27 cellular contexts compared by ENCODE assay signal in genomic region chr10:34160595-34160994, GRCh38.
DNase-seq lines count a peak whose midpoint lies in the region; ATAC-seq, FAIRE-seq and TF ChIP-seq lines count a peak whose summit lies in the region.
"Had no signal": no experiment of that assay in that cellular context is flagged by ENCODE, and none has a peak within 500 bp of the region (broad histone marks: within the 10 kb centered on the region; RNA-seq: fewer than 3 reads in every experiment).

No MANE protein-coding gene starts in this region.

- BruUV-seq in HepG2 (replicated peaks; lab: Mats Ljungman, UMichigan): no TSS peak

- FAIRE-seq in HepG2 (lab: Jason Lieb, UNC): no peak
- FAIRE-seq: A204.1, GM12878, GM12892, GM18507, GM19239 had no signal

- 77% methylated on average over 3 of the region's 3 CpGs for WGBS in HepG2 (ENCODE audit: low lambda C conversion rate)
- WGBS in right lobe of liver (ENCODE audit: insufficient coverage, low coverage, low lambda C conversion rate, missing lambda C conversion rate): 84% methylated on average over 3 of the region's 3 CpGs

- H3K4me2 ChIP-seq in HepG2 (ENCODE audit: low read depth, low read length): no peak overlapping the region
- H3K4me2 ChIP-seq: BLaER1 had no signal

- TF ChIP-seq CTCF in HepG2 (CRISPR knock-in tag; IDR thresholded peaks at IDR 0.05) (no peak), right lobe of liver (IDR thresholded peaks at IDR 0.05) (no peak)

- H3K27me3 ChIP-seq in HepG2 (ENCODE audit: control insufficient read depth in 1 of 2, insufficient read depth in 2 of 2, low read length in 2 of 2) (no peaks in the 10 kb centered on the region), right lobe of liver (no peaks in the 10 kb centered on the region), H7 (ENCODE audit: control insufficient read depth, insufficient read depth, low read length) (no peaks in the 10 kb centered on the region)
- H3K27me3 ChIP-seq: BE2C, BLaER1 had no signal

- TF ChIP-seq EP300 in HepG2 (IDR thresholded peaks at IDR 0.05; ENCODE audit: low read depth in 2 of 2, low read length in 2 of 2): no peak
- TF ChIP-seq EP300 in HepG2 (CRISPR knock-in tag; IDR thresholded peaks at IDR 0.05; ENCODE audit: borderline replicate concordance): no peak

- no peaks in the 10 kb centered on the region for H4K20me1 ChIP-seq in HepG2 (ENCODE audit: insufficient read depth, low read length)
- H4K20me1 ChIP-seq: BLaER1 had no signal

- TF ChIP-seq POLR2A in HepG2 (IDR thresholded peaks at IDR 0.05; ENCODE audit: insufficient read depth in 1 of 2, low read depth in 2 of 2, low read length in 2 of 2) (no peak), right lobe of liver (IDR thresholded peaks at IDR 0.05) (no peak)

- CTCF ChIA-PET in HepG2 (lab: Yijun Ruan, JAX; ENCODE audit: low intra/inter-chr PET ratio, low total read pairs): no interaction called here

- no peak overlapping the region for H3K9ac ChIP-seq in HepG2 (ENCODE audit: insufficient read depth, low read depth, low read length)
- H3K9ac ChIP-seq: BLaER1 had no signal

- TF ChIP-seq RAD21 in HepG2 (CRISPR knock-in tag; IDR thresholded peaks at IDR 0.05): no peak

- in situ Hi-C loops in HepG2 (cut with HindIII; ENCODE audit: extremely low pct_ligation_motif_present, low pct_unique_long_range_greater_than_20kb): no loop called here

- H3K4me1 ChIP-seq in HepG2 (ENCODE audit: insufficient read depth, low read length) (peaks cover 52% of the 10 kb centered on the region), right lobe of liver (peaks cover 0 to 8% (median 0%) of the 10 kb centered on the region in 4 donors)
- H3K4me1 ChIP-seq: BE2C had no signal

- H3K79me2 ChIP-seq in HepG2 (ENCODE audit: insufficient read depth, low read length): no peaks in the 10 kb centered on the region

- POLR2A ChIA-PET in HepG2 (lab: Yijun Ruan, JAX): no interaction called here

- DNase-seq in HepG2 (ENCODE audit: low spot score) (peak; percentile 10), right lobe of liver (no peak), NCI-H2227 treated with DMSO at 0.1 percent for 48 hours (lab: John Stamatoyannopoulos, UW) (peak; percentile 90), NCI-H748 treated with DMSO at 0.1 percent for 48 hours (lab: John Stamatoyannopoulos, UW) (peak; percentile 8), H7 (no peak)
- DNase-seq: 8988T; ACHN; BE2C; C1 segment of cervical spinal cord; CD4-positive, alpha-beta memory T cell; CD4-positive, CD25-positive, alpha-beta regulatory T cell; CD8-positive, alpha-beta memory T cell; COR-L47; DMS 273 treated with DMSO at 0.1 percent for 48 hours; DMS153; DMS53; DMS79; DND-41; EL; GDM1 had no signal

- H3K4me3 ChIP-seq in HepG2 (replicated peaks in 1 of 3; ENCODE audit: insufficient read depth in 1 of 3, low read depth in 2 of 3, low read length in 3 of 3) (no peak overlapping the region), right lobe of liver (no peak overlapping the region), H7 (ENCODE audit: insufficient read depth, low read depth, low read length) (no peak overlapping the region)
- H3K4me3 ChIP-seq: BLaER1, GM12878 had no signal

- no peaks in the 10 kb centered on the region for H3K9me3 ChIP-seq in HepG2 (ENCODE audit: low read length)
- H3K9me3 ChIP-seq in right lobe of liver: no peaks in the 10 kb centered on the region
- H3K9me3 ChIP-seq: BE2C had no signal

- H3K36me3 ChIP-seq in HepG2 (replicated peaks in 1 of 2; ENCODE audit: control insufficient read depth in 1 of 2, insufficient read depth in 2 of 2, low read length in 2 of 2) (no peaks in the 10 kb centered on the region), right lobe of liver (no peaks in the 10 kb centered on the region), H7 (replicated peaks; ENCODE audit: control insufficient read depth, insufficient read depth, low read length) (no peaks in the 10 kb centered on the region)
- H3K36me3 ChIP-seq: BE2C had no signal

- no peak overlapping the region for H2AFZ ChIP-seq in HepG2 (ENCODE audit: low read length)

- ATAC-seq in HepG2: no peak; the same call in 2 of the 3 replicates
- no peak for ATAC-seq in right lobe of liver
- ATAC-seq in GM18517 (IDR thresholded peaks at IDR 0.05; ENCODE audit: unreplicated experiment): no peak
- ATAC-seq: GM12878 had no signal

- H3K27ac ChIP-seq in HepG2 (ENCODE audit: extremely low read length, insufficient read depth, low read length): no peak overlapping the region
- no peak overlapping the region for H3K27ac ChIP-seq in right lobe of liver
- H3K27ac ChIP-seq: BLaER1 had no signal

- intact Hi-C loops in HepG2 (cut with micrococcal nuclease; ENCODE audit: unreplicated experiment) (no loop called here), right lobe of liver (cut with DNase I) (no loop called here)

TF ChIP-seq in HepG2, 621 proteins besides CTCF, POLR2A, EP300 and RAD21 (continues in another document):
- TF ChIP-seq HNF4A (CRISPR knock-in tag; IDR thresholded peaks at IDR 0.05) (peak; percentile 58), ZMYM4 (CRISPR knock-in tag; IDR thresholded peaks at IDR 0.05) (peak; percentile 72), ZBTB33 (CRISPR knock-in tag; IDR thresholded peaks at IDR 0.05) (peak; percentile 86), FOXA3 (CRISPR knock-in tag; IDR thresholded peaks at IDR 0.05) (no peak), ZNF256 (CRISPR knock-in tag; conservative IDR thresholded peaks at IDR 0.05) (no peak), ZNF644 (CRISPR knock-in tag; IDR thresholded peaks at IDR 0.05; ENCODE audit: low read depth) (peak; percentile 44), ATF6 (CRISPR knock-in tag; conservative IDR thresholded peaks at IDR 0.05) (no peak), ZNF496 (CRISPR knock-in tag; IDR thresholded peaks at IDR 0.05; ENCODE audit: insufficient replicate concordance) (no peak), SMAD9 (CRISPR knock-in tag; IDR thresholded peaks at IDR 0.05) (no peak), KMT2B (CRISPR knock-in tag; IDR thresholded peaks at IDR 0.05) (no peak), SP4 (CRISPR knock-in tag; IDR thresholded peaks at IDR 0.05) (no peak), HNF4G (IDR thresholded peaks at IDR 0.05; ENCODE audit: borderline replicate concordance, low read depth, low read length) (no peak), HNF4G (CRISPR knock-in tag; IDR thresholded peaks at IDR 0.05; ENCODE audit: borderline replicate concordance, low read depth) (no peak)
- TF ChIP-seq, protein P1, sequence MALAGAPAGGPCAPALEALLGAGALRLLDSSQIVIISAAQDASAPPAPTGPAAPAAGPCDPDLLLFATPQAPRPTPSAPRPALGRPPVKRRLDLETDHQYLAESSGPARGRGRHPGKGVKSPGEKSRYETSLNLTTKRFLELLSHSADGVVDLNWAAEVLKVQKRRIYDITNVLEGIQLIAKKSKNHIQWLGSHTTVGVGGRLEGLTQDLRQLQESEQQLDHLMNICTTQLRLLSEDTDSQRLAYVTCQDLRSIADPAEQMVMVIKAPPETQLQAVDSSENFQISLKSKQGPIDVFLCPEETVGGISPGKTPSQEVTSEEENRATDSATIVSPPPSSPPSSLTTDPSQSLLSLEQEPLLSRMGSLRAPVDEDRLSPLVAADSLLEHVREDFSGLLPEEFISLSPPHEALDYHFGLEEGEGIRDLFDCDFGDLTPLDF (CRISPR knock-in tag; IDR thresholded peaks at IDR 0.05): no peak
- TF ChIP-seq, protein P2, sequence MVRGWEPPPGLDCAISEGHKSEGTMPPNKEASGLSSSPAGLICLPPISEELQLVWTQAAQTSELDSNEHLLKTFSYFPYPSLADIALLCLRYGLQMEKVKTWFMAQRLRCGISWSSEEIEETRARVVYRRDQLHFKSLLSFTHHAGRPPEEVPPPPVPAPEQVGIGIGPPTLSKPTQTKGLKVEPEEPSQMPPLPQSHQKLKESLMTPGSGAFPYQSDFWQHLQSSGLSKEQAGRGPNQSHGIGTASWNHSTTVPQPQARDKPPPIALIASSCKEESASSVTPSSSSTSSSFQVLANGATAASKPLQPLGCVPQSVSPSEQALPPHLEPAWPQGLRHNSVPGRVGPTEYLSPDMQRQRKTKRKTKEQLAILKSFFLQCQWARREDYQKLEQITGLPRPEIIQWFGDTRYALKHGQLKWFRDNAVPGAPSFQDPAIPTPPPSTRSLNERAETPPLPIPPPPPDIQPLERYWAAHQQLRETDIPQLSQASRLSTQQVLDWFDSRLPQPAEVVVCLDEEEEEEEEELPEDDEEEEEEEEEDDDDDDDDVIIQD (CRISPR knock-in tag; IDR thresholded peaks at IDR 0.05; ENCODE audit: low read depth): peak; percentile 42; the same call in 1 of the 2 replicates

Comparison
In these comparisons a context has a peak if more than half of its experiments do, and no peak if none do; other contexts are left out.
1. DNase-seq: peak in HepG2 (single experiment), NCI-H2227 treated with DMSO at 0.1 percent for 48 hours (single experiment) and NCI-H748 treated with DMSO at 0.1 percent for 48 hours (single experiment); none in right lobe of liver (0 of 3) and H7 (single experiment).